21 cellular contexts compared by ENCODE assay signal in genomic region chr5:172972557-172972956, GRCh38.
"Had no signal": no experiment of that assay in that cellular context is flagged by ENCODE, and none has a peak within 500 bp of the region (broad histone marks: within the 10 kb centered on the region; RNA-seq: fewer than 3 reads in every experiment).

No MANE protein-coding gene starts in this region.

- H3K27ac ChIP-seq: colonic mucosa, heart left ventricle, lower lobe of right lung, ovary, suprapubic skin, thyroid gland, uterus had no signal

- H3K27me3 ChIP-seq: colonic mucosa, heart left ventricle, ovary, suprapubic skin, thyroid gland, uterus had no signal

- DNase-seq: colonic mucosa; dermis blood vessel endothelial cell; endodermal cell; foreskin melanocyte; heart left ventricle; hypothalamus; left ventricle myocardium inferior; lower lobe of right lung; naive B cell; ovary; stimulated activated CD4-positive, alpha-beta T cell treated with anti-CD3 and anti-CD28 coated beads, Interleukin-2, amount 100 ng/mL, for 48 hours; stimulated activated naive CD8-positive, alpha-beta T cell treated with anti-CD3 and anti-CD28 coated beads, Interleukin-15, Interleukin-2, amounts not matched to agents 100 U/mL and 50 U/mL, for 24 hours; thyroid gland; uterus had no signal

- H3K4me2 ChIP-seq: smooth muscle cell had no signal

- H3K4me3 Mint-ChIP-seq: endodermal cell, memory B cell, naive B cell, type B pancreatic cell had no signal

- H3K4me1 Mint-ChIP-seq: endodermal cell had no signal

- H3K4me3 ChIP-seq: colonic mucosa, heart left ventricle, left ventricle myocardium inferior, lower lobe of right lung, ovary, smooth muscle cell, suprapubic skin, thyroid gland, uterus had no signal

- H3K9me3 Mint-ChIP-seq: endodermal cell, memory B cell, naive B cell, type B pancreatic cell had no signal

- H3K27ac Mint-ChIP-seq: endodermal cell, memory B cell, naive B cell, progenitor cell of endocrine pancreas, type B pancreatic cell had no signal

- H3K36me3 ChIP-seq: colonic mucosa, ovary, uterus had no signal

- FAIRE-seq: endothelial cell of umbilical vein, islet of Langerhans had no signal

- ATAC-seq: lower lobe of right lung; stimulated activated naive CD8-positive, alpha-beta T cell treated with anti-CD3 and anti-CD28 coated beads, Interleukin-15, Interleukin-2, amounts not matched to agents 100 U/mL and 50 U/mL, for 24 hours had no signal

- H3K4me1 ChIP-seq: colonic mucosa, suprapubic skin, thyroid gland, uterus had no signal

- H3K36me3 Mint-ChIP-seq: naive B cell had no signal

- H3K27me3 Mint-ChIP-seq: memory B cell, naive B cell had no signal

- H3K9me3 ChIP-seq: colonic mucosa, heart left ventricle, left ventricle myocardium inferior, lower lobe of right lung, ovary, suprapubic skin, thyroid gland, uterus had no signal
